Comparison of ENCODE assay signal across 8 cellular contexts in genomic region chr12:89353188-89353822, GRCh38. TPM values are rescaled to one million over a fixed set of nuclear protein-coding genes. Genes with fewer than 3 reads are reported as not detected.
DNase-seq lines count a peak whose midpoint lies in the region; ATAC-seq and TF ChIP-seq lines count a peak whose summit lies in the region.

No MANE protein-coding gene starts in this region.

- ATAC-seq in GM19463 (IDR thresholded peaks at IDR 0.05; ENCODE audit: unreplicated experiment), result peak; percentile 24
- peak; percentile 18 for ATAC-seq in activated CD8-positive, alpha-beta T cell treated with anti-CD3 and anti-CD28 coated beads, Interleukin-2, amount 10 ng/mL, durations not matched to agents 7 days and 5 days
- ATAC-seq in memory B cell (ENCODE audit: low read depth), result no peak
- peak; percentile 42 for ATAC-seq in stimulated activated effector memory CD8-positive, alpha-beta T cell treated with anti-CD3 and anti-CD28 coated beads, Interleukin-12 subunit alpha, Interleukin-12 subunit beta, amount 100 ng/mL, for 72 hours
- no peak for ATAC-seq in HG03139 (IDR thresholded peaks at IDR 0.05; ENCODE audit: unreplicated experiment)

- peak overlapping the region; percentile 99 for H3K27ac ChIP-seq in endodermal cell (ENCODE audit: low read depth, low read length)

- POLR2A ChIA-PET in activated CD8-positive, alpha-beta T cell treated with anti-CD3 and anti-CD28 coated beads, Interleukin-2, amount 10 ng/mL, durations not matched to agents 7 days and 5 days (lab: Charles Lee), result interaction anchor here (1.0 to 5.0 kb wide), 29 partner anchors 8 to 334 kb away, joined by 3 to 83 read pairs (median 5); partner anchors contain the start of gene GALNT4

- DNase-seq in C1 segment of cervical spinal cord (lab: John Stamatoyannopoulos, UW) (peak in 12 of 14 donors; percentile 52 to 77 (median 62)), NCI-H2196 treated with DMSO at 0.1 percent for 48 hours (lab: John Stamatoyannopoulos, UW; ENCODE audit: unreplicated experiment) (peak; percentile 83), endodermal cell (peak; percentile 96), memory B cell (ENCODE audit: low spot score in 2 of 2) (peak; percentile 27 to 59)
- DNase-seq in activated CD8-positive, alpha-beta T cell treated with anti-CD3 and anti-CD28 coated beads, Interleukin-2, amount 10 ng/mL, durations not matched to agents 7 days and 5 days, result peak; percentile 59
- DNase-seq in stimulated activated effector memory CD8-positive, alpha-beta T cell treated with anti-CD3 and anti-CD28 coated beads, Interleukin-12 subunit alpha, Interleukin-12 subunit beta, amount 100 ng/mL, for 72 hours (ENCODE audit: low spot score in 2 of 2), result peak; percentile 43 to 83

- peaks cover 12% of the 10 kb centered on the region for H3K4me1 ChIP-seq in endodermal cell (ENCODE audit: control insufficient read depth, insufficient read depth, low read length)

- TF ChIP-seq CTCF in endodermal cell (conservative IDR thresholded peaks at IDR 0.05), result no peak

- H3K9me3 ChIP-seq in endodermal cell (ENCODE audit: control insufficient read depth, low read length), result no peaks in the 10 kb centered on the region

- no peaks in the 10 kb centered on the region for H3K27me3 ChIP-seq in endodermal cell (ENCODE audit: control insufficient read depth, insufficient read depth, low read length, poor library complexity, severe bottlenecking)

- WGBS in endodermal cell (ENCODE audit: insufficient coverage in 1 of 2, insufficient read length in 1 of 2), 2 experiments, result 0 to 3% methylated on average over 7 to 49 of the region's 49 CpGs

- peaks cover 37% of the 10 kb centered on the region for H3K4me1 Mint-ChIP-seq in activated CD8-positive, alpha-beta T cell treated with anti-CD3 and anti-CD28 coated beads, Interleukin-2, amount 10 ng/mL, durations not matched to agents 7 days and 5 days (ENCODE audit: low read depth)
- H3K4me1 Mint-ChIP-seq in endodermal cell, result peaks cover 49% of the 10 kb centered on the region
- peaks cover 42% of the 10 kb centered on the region for H3K4me1 Mint-ChIP-seq in memory B cell
- H3K4me1 Mint-ChIP-seq in stimulated activated effector memory CD8-positive, alpha-beta T cell treated with anti-CD3 and anti-CD28 coated beads, Interleukin-12 subunit alpha, Interleukin-12 subunit beta, amount 100 ng/mL, for 72 hours, result peaks cover 35% of the 10 kb centered on the region

- no peaks in the 10 kb centered on the region for H3K27me3 Mint-ChIP-seq in activated CD8-positive, alpha-beta T cell treated with anti-CD3 and anti-CD28 coated beads, Interleukin-2, amount 10 ng/mL, durations not matched to agents 7 days and 5 days (ENCODE audit: low read depth)
- no peaks in the 10 kb centered on the region for H3K27me3 Mint-ChIP-seq in endodermal cell (ENCODE audit: insufficient read depth)
- no peaks in the 10 kb centered on the region for H3K27me3 Mint-ChIP-seq in memory B cell

- CTCF ChIA-PET in activated CD8-positive, alpha-beta T cell treated with anti-CD3 and anti-CD28 coated beads, Interleukin-2, amount 10 ng/mL, durations not matched to agents 7 days and 5 days (lab: Charles Lee), result interaction anchor here (1.0 to 5.7 kb wide), 10 partner anchors 104 to 335 kb away, joined by 3 to 53 read pairs (median 12); no protein-coding TSS in a partner anchor

- H3K4me3 Mint-ChIP-seq in activated CD8-positive, alpha-beta T cell treated with anti-CD3 and anti-CD28 coated beads, Interleukin-2, amount 10 ng/mL, durations not matched to agents 7 days and 5 days, result peak overlapping the region; percentile 98
- H3K4me3 Mint-ChIP-seq in endodermal cell (peak overlapping the region; percentile 98), memory B cell (peak overlapping the region; percentile 98)
- peak overlapping the region; percentile 86 for H3K4me3 Mint-ChIP-seq in stimulated activated effector memory CD8-positive, alpha-beta T cell treated with anti-CD3 and anti-CD28 coated beads, Interleukin-12 subunit alpha, Interleukin-12 subunit beta, amount 100 ng/mL, for 72 hours

- H3K36me3 ChIP-seq in endodermal cell (ENCODE audit: control insufficient read depth, insufficient read depth, low read length), result peaks cover 23% of the 10 kb centered on the region

- peak overlapping the region; percentile 98 for H3K4me3 ChIP-seq in endodermal cell (ENCODE audit: low read length)

- H3K9ac ChIP-seq in endodermal cell (ENCODE audit: extremely low read depth, low read length, poor library complexity, severe bottlenecking), result peak overlapping the region; percentile 96

- H3K27ac Mint-ChIP-seq in activated CD8-positive, alpha-beta T cell treated with anti-CD3 and anti-CD28 coated beads, Interleukin-2, amount 10 ng/mL, durations not matched to agents 7 days and 5 days, result peak overlapping the region; percentile 94
- peak overlapping the region; percentile 99 for H3K27ac Mint-ChIP-seq in endodermal cell
- peak overlapping the region; percentile 93 for H3K27ac Mint-ChIP-seq in memory B cell
- peak overlapping the region; percentile 91 for H3K27ac Mint-ChIP-seq in stimulated activated effector memory CD8-positive, alpha-beta T cell treated with anti-CD3 and anti-CD28 coated beads, Interleukin-12 subunit alpha, Interleukin-12 subunit beta, amount 100 ng/mL, for 72 hours

- H3K9me3 Mint-ChIP-seq in activated CD8-positive, alpha-beta T cell treated with anti-CD3 and anti-CD28 coated beads, Interleukin-2, amount 10 ng/mL, durations not matched to agents 7 days and 5 days (ENCODE audit: insufficient read depth), result no peaks in the 10 kb centered on the region
- H3K9me3 Mint-ChIP-seq in endodermal cell, result no peaks in the 10 kb centered on the region
- H3K9me3 Mint-ChIP-seq in memory B cell, result no peaks in the 10 kb centered on the region
- H3K9me3 Mint-ChIP-seq in stimulated activated effector memory CD8-positive, alpha-beta T cell treated with anti-CD3 and anti-CD28 coated beads, Interleukin-12 subunit alpha, Interleukin-12 subunit beta, amount 100 ng/mL, for 72 hours, result no peaks in the 10 kb centered on the region

- peaks cover 41% of the 10 kb centered on the region for H3K36me3 Mint-ChIP-seq in activated CD8-positive, alpha-beta T cell treated with anti-CD3 and anti-CD28 coated beads, Interleukin-2, amount 10 ng/mL, durations not matched to agents 7 days and 5 days (ENCODE audit: low read depth)
- H3K36me3 Mint-ChIP-seq in endodermal cell (ENCODE audit: low read depth), result peaks cover 31% of the 10 kb centered on the region
- H3K36me3 Mint-ChIP-seq in memory B cell, result no peaks in the 10 kb centered on the region
- peaks cover 57% of the 10 kb centered on the region for H3K36me3 Mint-ChIP-seq in stimulated activated effector memory CD8-positive, alpha-beta T cell treated with anti-CD3 and anti-CD28 coated beads, Interleukin-12 subunit alpha, Interleukin-12 subunit beta, amount 100 ng/mL, for 72 hours

RNA-seq across cellular contexts. Expression of gene DUSP6, which starts 1.0 kb away (rescaled TPM):
- 100 to 1,000 TPM; 116 to 119 TPM for total RNA-seq in activated CD8-positive, alpha-beta T cell treated with anti-CD3 and anti-CD28 coated beads, Interleukin-2, amount 10 ng/mL, durations not matched to agents 7 days and 5 days
- total RNA-seq in endodermal cell, result 100 to 1,000 TPM in 1 of 2 donors, 10 to 100 TPM in 1; 85.9 to 123 TPM
- 98.6 TPM for polyA plus RNA-seq in endodermal cell (2013, experiment 1 of 2)
- 99.0 TPM for polyA plus RNA-seq in endodermal cell (2013, experiment 2 of 2)

Comparison
In these comparisons a context has a peak if more than half of its experiments do, and no peak if none do; other contexts are left out.
1. DNase-seq: peak in every context shown above with its lines; median percentile 96 in endodermal cell; 83 in NCI-H2196 treated with DMSO at 0.1 percent for 48 hours; 63 in stimulated activated effector memory CD8-positive, alpha-beta T cell treated with anti-CD3 and anti-CD28 coated beads, Interleukin-12 subunit alpha, Interleukin-12 subunit beta, amount 100 ng/mL, for 72 hours; 62 in C1 segment of cervical spinal cord; 59 in activated CD8-positive, alpha-beta T cell treated with anti-CD3 and anti-CD28 coated beads, Interleukin-2, amount 10 ng/mL, durations not matched to agents 7 days and 5 days; 43 in memory B cell.
2. ATAC-seq: peak in GM19463 (single experiment), activated CD8-positive, alpha-beta T cell treated with anti-CD3 and anti-CD28 coated beads, Interleukin-2, amount 10 ng/mL, durations not matched to agents 7 days and 5 days (single experiment) and stimulated activated effector memory CD8-positive, alpha-beta T cell treated with anti-CD3 and anti-CD28 coated beads, Interleukin-12 subunit alpha, Interleukin-12 subunit beta, amount 100 ng/mL, for 72 hours (single experiment); none in memory B cell (single experiment) and HG03139 (single experiment).
3. Peak in every context shown above with its lines, with median percentiles within 50 percentile points of each other: H3K27ac Mint-ChIP-seq and H3K4me3 Mint-ChIP-seq.